9 cellular contexts compared by ENCODE assay signal in the genomic region with DNA sequence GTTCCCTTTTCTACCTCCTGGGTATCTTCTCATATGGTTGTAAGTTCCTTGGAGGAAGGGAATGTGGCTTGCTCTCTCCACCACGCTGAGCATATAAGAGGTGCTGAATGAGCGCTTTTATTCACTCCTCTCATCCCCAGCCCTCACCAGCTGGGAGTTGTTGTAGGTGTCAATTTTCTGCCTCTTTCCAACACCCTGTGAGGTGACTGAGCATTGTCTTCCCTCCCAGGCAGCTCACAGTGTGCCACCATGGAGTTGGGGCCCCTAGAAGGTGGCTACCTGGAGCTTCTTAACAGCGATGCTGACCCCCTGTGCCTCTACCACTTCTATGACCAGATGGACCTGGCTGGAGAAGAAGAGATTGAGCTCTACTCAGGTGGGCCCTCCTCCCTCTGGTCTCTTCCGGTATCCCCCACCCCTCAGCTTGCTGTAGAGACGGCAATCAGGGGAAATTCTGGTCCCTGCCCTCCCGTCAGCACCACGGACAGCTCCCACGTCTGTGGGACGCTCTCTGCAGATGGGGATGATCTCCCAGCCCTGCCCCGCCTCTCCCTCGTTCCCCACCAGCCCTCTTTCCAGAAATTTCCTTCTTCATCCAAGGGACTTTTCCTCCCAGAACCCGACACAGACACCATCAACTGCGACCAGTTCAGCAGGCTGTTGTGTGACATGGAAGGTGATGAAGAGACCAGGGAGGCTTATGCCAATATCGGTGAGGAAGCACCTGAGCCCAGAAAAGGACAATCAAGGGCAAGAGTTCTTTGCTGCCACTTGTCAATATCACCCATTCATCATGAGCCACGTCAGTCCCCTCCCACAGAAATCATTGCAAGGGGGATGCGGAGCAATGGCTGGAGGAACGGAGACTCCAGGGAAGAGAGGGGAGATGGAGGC.
DNase-seq lines count a peak whose midpoint lies in the region; ATAC-seq and TF ChIP-seq lines count a peak whose summit lies in the region.
"Had no signal": no experiment of that assay in that cellular context is flagged by ENCODE, and none has a peak within 500 bp of the region (broad histone marks: within the 10 kb centered on the region; RNA-seq: fewer than 3 reads in every experiment).

No MANE protein-coding gene starts in this region.

- intact Hi-C loops in posterior cingulate gyrus (cut with DNase I), result no loop called here

- no peak overlapping the region for H3K4me3 ChIP-seq in coronary artery

- TF ChIP-seq CTCF in coronary artery (IDR thresholded peaks at IDR 0.05), result no peak

- no peak overlapping the region for H3K27ac ChIP-seq in coronary artery

- DNase-seq in AG08396 (ENCODE audit: low spot score) (peak; percentile 70), HK-2 (ENCODE audit: unreplicated experiment) (peak; percentile 21), iPS-NIHi7 (ENCODE audit: extremely low spot score) (peak; percentile 95), coronary artery (ENCODE audit: low spot score) (no peak), posterior cingulate gyrus (no peak), middle frontal gyrus (ENCODE audit: extremely low spot score, low spot score) (no peak)
- peak; percentile 8 for DNase-seq in activated effector memory CD4-positive, alpha-beta T cell treated with Interleukin-2 at 50 U/mL for 16 hours
- DNase-seq: effector CD8-positive, alpha-beta T cell had no signal

- ATAC-seq in HG02678 (IDR thresholded peaks at IDR 0.05; ENCODE audit: unreplicated experiment), result no peak

Comparison
In these comparisons a context has a peak if more than half of its experiments do, and no peak if none do; other contexts are left out.
1. DNase-seq: peak in AG08396 (single experiment), HK-2 (single experiment), activated effector memory CD4-positive, alpha-beta T cell treated with Interleukin-2 at 50 U/mL for 16 hours (single experiment) and iPS-NIHi7 (single experiment); none in coronary artery (single experiment), posterior cingulate gyrus (0 of 10) and middle frontal gyrus (single experiment).